8 cellular contexts compared by ENCODE assay signal in the genomic region with DNA sequence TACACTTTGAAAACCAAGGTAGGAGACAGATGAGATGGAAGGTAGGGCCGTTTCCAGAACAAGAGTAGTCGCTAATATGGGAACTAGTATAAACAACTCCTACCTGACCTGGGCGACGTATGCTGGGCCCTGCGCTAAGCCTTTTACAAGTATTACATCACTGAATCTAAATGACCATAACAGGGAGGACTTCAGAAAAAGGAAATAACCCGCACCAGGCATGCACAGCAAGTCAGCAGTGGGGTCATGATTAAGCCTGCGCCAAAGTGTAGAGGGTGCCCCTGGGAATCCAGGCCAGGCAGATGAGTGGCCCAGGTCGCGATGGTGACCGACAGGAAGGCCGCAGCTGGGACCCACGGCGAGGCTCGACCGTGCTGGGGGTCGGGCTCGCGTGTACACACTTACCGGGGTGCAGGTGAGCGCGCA. TPM values are rescaled to one million over a fixed set of nuclear protein-coding genes. Genes with fewer than 3 reads are reported as not detected.
DNase-seq lines count a peak whose midpoint lies in the region; ATAC-seq and TF ChIP-seq lines count a peak whose summit lies in the region.

No MANE protein-coding gene starts in this region.

- peak overlapping the region; percentile 94 for H3K27ac Mint-ChIP-seq in stimulated activated naive CD8-positive, alpha-beta T cell treated with anti-CD3 and anti-CD28 coated beads, Interleukin-15, Interleukin-2, amounts not matched to agents 100 ng/mL and 50 ng/mL, for 24 hours
- H3K27ac Mint-ChIP-seq in progenitor cell of endocrine pancreas: peak overlapping the region; percentile 93

- H3K36me3 ChIP-seq in SJCRH30 (peaks cover 21% of the 10 kb centered on the region), esophagus muscularis mucosa (peaks cover 16 to 25% (median 22%) of the 10 kb centered on the region in 4 donors)

- H3K4me3 ChIP-seq in SJCRH30: peak overlapping the region; percentile 79
- H3K4me3 ChIP-seq in esophagus muscularis mucosa: peak overlapping the region; percentile 73 to 99 (median 94)

- no peak for DNase-seq in stimulated activated naive CD8-positive, alpha-beta T cell treated with anti-CD3 and anti-CD28 coated beads, Interleukin-15, Interleukin-2, amounts not matched to agents 100 U/mL and 50 U/mL, for 24 hours
- peak in 1 of 2 experiments; percentile 58 for DNase-seq in SJCRH30
- no peak for DNase-seq in esophagus muscularis mucosa (ENCODE audit: extremely low spot score)
- DNase-seq in progenitor cell of endocrine pancreas (ENCODE audit: low spot score, unreplicated experiment): no peak
- DNase-seq in NCI-H2029 (lab: John Stamatoyannopoulos, UW): no peak
- no peak for DNase-seq in NCI-H1694 (lab: John Stamatoyannopoulos, UW)

- H3K27me3 Mint-ChIP-seq in stimulated activated naive CD8-positive, alpha-beta T cell treated with anti-CD3 and anti-CD28 coated beads, Interleukin-15, Interleukin-2, amounts not matched to agents 100 ng/mL and 50 ng/mL, for 24 hours: no peaks in the 10 kb centered on the region
- H3K27me3 Mint-ChIP-seq in progenitor cell of endocrine pancreas: no peaks in the 10 kb centered on the region

- H3K27ac ChIP-seq in SJCRH30: peak overlapping the region; percentile 61
- peak overlapping the region; percentile 87 to 95 (median 92) for H3K27ac ChIP-seq in esophagus muscularis mucosa (replicated peaks in 1 of 4)

- H3K27me3 ChIP-seq in SJCRH30 (no peaks in the 10 kb centered on the region), esophagus muscularis mucosa (no peaks in the 10 kb centered on the region)

- H3K36me3 Mint-ChIP-seq in stimulated activated naive CD8-positive, alpha-beta T cell treated with anti-CD3 and anti-CD28 coated beads, Interleukin-15, Interleukin-2, amounts not matched to agents 100 ng/mL and 50 ng/mL, for 24 hours (ENCODE audit: low read depth): peaks cover 33% of the 10 kb centered on the region
- peaks cover 5% of the 10 kb centered on the region for H3K36me3 Mint-ChIP-seq in progenitor cell of endocrine pancreas (ENCODE audit: insufficient read depth)

- no peak for TF ChIP-seq POLR2A in esophagus muscularis mucosa (IDR thresholded peaks at IDR 0.05; ENCODE audit: low read depth)

- 20% methylated on average over 6 of the region's 21 CpGs for WGBS in esophagus muscularis mucosa

- TF ChIP-seq CTCF in esophagus muscularis mucosa (IDR thresholded peaks at IDR 0.05) (no peak), progenitor cell of endocrine pancreas (IDR thresholded peaks at IDR 0.05; ENCODE audit: unreplicated experiment) (no peak)

- peaks cover 34% of the 10 kb centered on the region for H3K4me1 Mint-ChIP-seq in stimulated activated naive CD8-positive, alpha-beta T cell treated with anti-CD3 and anti-CD28 coated beads, Interleukin-15, Interleukin-2, amounts not matched to agents 100 ng/mL and 50 ng/mL, for 24 hours (ENCODE audit: low read depth)
- H3K4me1 Mint-ChIP-seq in progenitor cell of endocrine pancreas (ENCODE audit: low read depth): peaks cover 18% of the 10 kb centered on the region

- H3K9me3 ChIP-seq in SJCRH30 (replicated peaks): no peaks in the 10 kb centered on the region
- H3K9me3 ChIP-seq in esophagus muscularis mucosa: no peaks in the 10 kb centered on the region

- ATAC-seq in stimulated activated naive CD8-positive, alpha-beta T cell treated with anti-CD3 and anti-CD28 coated beads, Interleukin-15, Interleukin-2, amounts not matched to agents 100 U/mL and 50 U/mL, for 24 hours: no peak
- ATAC-seq in HG03354 (IDR thresholded peaks at IDR 0.05; ENCODE audit: poor library complexity, severe bottlenecking, unreplicated experiment): no peak

- peak overlapping the region; percentile 93 for H3K4me3 Mint-ChIP-seq in stimulated activated naive CD8-positive, alpha-beta T cell treated with anti-CD3 and anti-CD28 coated beads, Interleukin-15, Interleukin-2, amounts not matched to agents 100 ng/mL and 50 ng/mL, for 24 hours
- peak overlapping the region; percentile 90 for H3K4me3 Mint-ChIP-seq in progenitor cell of endocrine pancreas (ENCODE audit: low read depth)

- H3K9me3 Mint-ChIP-seq in stimulated activated naive CD8-positive, alpha-beta T cell treated with anti-CD3 and anti-CD28 coated beads, Interleukin-15, Interleukin-2, amounts not matched to agents 100 ng/mL and 50 ng/mL, for 24 hours: no peaks in the 10 kb centered on the region
- no peaks in the 10 kb centered on the region for H3K9me3 Mint-ChIP-seq in progenitor cell of endocrine pancreas (ENCODE audit: low read depth)

- intact Hi-C loops in esophagus muscularis mucosa (cut with DNase I): loop anchor here (5.0 to 10.0 kb wide), 2 partner anchors 114 to 242 kb away; partner anchors contain the start of gene ZNF93

- TF ChIP-seq EP300 in esophagus muscularis mucosa (IDR thresholded peaks at IDR 0.05): no peak

- H3K4me1 ChIP-seq in SJCRH30: peaks cover 3% of the 10 kb centered on the region; the same call in 1 of the 2 replicates
- peaks cover 21 to 37% (median 28%) of the 10 kb centered on the region in 4 donors for H3K4me1 ChIP-seq in esophagus muscularis mucosa

RNA-seq across cellular contexts. Expression of gene ATP13A1, which starts 0.6 kb away (rescaled TPM):
- 28.8 and 29.3 TPM in 2 replicates for total RNA-seq in SJCRH30 (2014; rRNA removed; shearing (Covaris generic))
- 100 to 1,000 TPM in 1 of 4 donors, 10 to 100 TPM in 3; 59.3 to 104 (median 81.7) TPM for total RNA-seq in esophagus muscularis mucosa
- 81.1 and 87.1 TPM in 2 replicates for total RNA-seq in progenitor cell of endocrine pancreas

RNA-seq across cellular contexts. Expression of gene ZNF101, which starts 5.8 kb away (rescaled TPM):
- 17.9 and 19.5 TPM in 2 replicates for total RNA-seq in SJCRH30 (2014; rRNA removed; shearing (Covaris generic))
- total RNA-seq in esophagus muscularis mucosa (1 to 10 TPM; 4.5 to 7.1 (median 5.7) TPM), progenitor cell of endocrine pancreas (15.3 and 15.6 TPM in 2 replicates)

RNA-seq across cellular contexts. Expression of gene GMIP, which starts 19.4 kb away (rescaled TPM):
- total RNA-seq in SJCRH30 (2014; rRNA removed; shearing (Covaris generic)): 3.2 and 4.6 TPM in 2 replicates
- 10 to 100 TPM in 1 of 4 donors, 1 to 10 TPM in 3; 6.9 to 15.9 (median 7.5) TPM for total RNA-seq in esophagus muscularis mucosa
- 29.2 and 30.5 TPM in 2 replicates for total RNA-seq in progenitor cell of endocrine pancreas

RNA-seq across cellular contexts. Expression of gene LPAR2, which starts 34.9 kb away (rescaled TPM):
- 1.5 and 1.9 TPM in 2 replicates for total RNA-seq in SJCRH30 (2014; rRNA removed; shearing (Covaris generic))
- total RNA-seq in esophagus muscularis mucosa: 1 to 10 TPM in 2 of 4 donors, under 1 TPM in 2; 0.69 to 2.7 (median 1.0) TPM
- total RNA-seq in progenitor cell of endocrine pancreas: 164 and 170 TPM in 2 replicates

RNA-seq across cellular contexts. Expression of gene PBX4, which starts 44.4 kb away (rescaled TPM):
- 3.6 and 3.7 TPM in 2 replicates for total RNA-seq in SJCRH30 (2014; rRNA removed; shearing (Covaris generic))
- total RNA-seq in esophagus muscularis mucosa (1 to 10 TPM in 1 of 4 donors, under 1 TPM in 2, not detected in 1; 0.66 to 3.7 (median 0.98) TPM), progenitor cell of endocrine pancreas (5.0 and 5.2 TPM in 2 replicates)
